In the genomic region with DNA sequence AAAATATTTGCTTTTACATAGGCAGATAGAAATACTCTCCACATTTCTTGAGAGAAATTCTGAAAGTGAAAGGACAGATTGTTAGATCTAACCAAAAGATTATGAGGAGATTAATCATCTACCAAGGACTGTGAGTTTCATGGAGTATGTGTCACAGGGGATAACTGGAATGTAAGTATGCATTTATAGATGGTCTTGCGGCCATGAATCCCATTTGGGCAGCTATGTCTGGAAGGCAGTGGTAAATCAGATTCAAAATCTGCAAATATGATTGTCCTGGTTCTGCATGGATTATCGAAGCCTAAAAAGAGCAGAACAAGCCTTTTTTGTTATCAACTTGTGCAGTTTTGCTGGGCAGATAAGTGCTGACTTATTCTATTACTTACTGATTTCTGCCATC, we compare ENCODE assay signal across 13 cellular contexts.
A peak's percentile ranks its signal among the peaks of the same experiment; 100 is the strongest.
DNase-seq lines count a peak whose midpoint lies in the region; ATAC-seq, FAIRE-seq and TF ChIP-seq lines count a peak whose summit lies in the region.
"Had no signal": no experiment of that assay in that cellular context is flagged by ENCODE, and none has a peak within 500 bp of the region (broad histone marks: within the 10 kb centered on the region; RNA-seq: fewer than 3 reads in every experiment).

No MANE protein-coding gene starts in this region.

- H3K9me3 Mint-ChIP-seq in stimulated activated memory B cell treated with anti-CD40 and anti-IgM and Interleukin-4, amounts not matched to agents 10 μg/mL and 1 μg/mL and 100 μg/mL, for 72 hours = no peaks in the 10 kb centered on the region
- H3K9me3 Mint-ChIP-seq: activated T-cell treated with anti-CD3 and anti-CD28 coated beads, Interleukin-2, amount 50 U/mL, for 72 hours had no signal

- H3K4me3 ChIP-seq in fibroblast of mammary gland (ENCODE audit: control insufficient read depth, low read depth, low read length) (no peak overlapping the region), retinal pigment epithelial cell (ENCODE audit: low read length) (no peak overlapping the region), dorsolateral prefrontal cortex (no peak overlapping the region)
- H3K4me3 ChIP-seq: ascending aorta had no signal

- peak; percentile 98 for FAIRE-seq in RCC 7860 (lab: Jason Lieb, UNC)

- no peaks in the 10 kb centered on the region for H3K27me3 ChIP-seq in dorsolateral prefrontal cortex
- H3K27me3 ChIP-seq: ascending aorta had no signal

- no peak overlapping the region for H3K27ac ChIP-seq in dorsolateral prefrontal cortex
- H3K27ac ChIP-seq: ascending aorta had no signal

- TF ChIP-seq CTCF in fibroblast of mammary gland (conservative IDR thresholded peaks at IDR 0.05; ENCODE audit: control insufficient read depth, insufficient read depth, low read depth, low read length) (no peak), retinal pigment epithelial cell (conservative IDR thresholded peaks at IDR 0.05; ENCODE audit: low read depth, low read length) (no peak), dorsolateral prefrontal cortex (IDR thresholded peaks at IDR 0.05 in 54 of 56, conservative IDR thresholded peaks at IDR 0.05 in 2 of 56; ENCODE audit: low read depth in 1 of 56, partially characterized antibody in 56 of 56) (no peak)

- no peak for ATAC-seq in stimulated activated memory B cell treated with anti-CD40 and anti-IgM and Interleukin-4, amounts not matched to agents 10 μg/mL and 1 μg/mL and 100 μg/mL, for 72 hours
- ATAC-seq in GM21786 (IDR thresholded peaks at IDR 0.05; ENCODE audit: unreplicated experiment) = no peak
- ATAC-seq: activated T-cell treated with anti-CD3 and anti-CD28 coated beads, Interleukin-2, amount 50 U/mL, for 72 hours had no signal

- no peaks in the 10 kb centered on the region for H3K27me3 Mint-ChIP-seq in stimulated activated memory B cell treated with anti-CD40 and anti-IgM and Interleukin-4, amounts not matched to agents 10 μg/mL and 1 μg/mL and 100 μg/mL, for 72 hours

- no peaks in the 10 kb centered on the region for H3K36me3 Mint-ChIP-seq in stimulated activated memory B cell treated with anti-CD40 and anti-IgM and Interleukin-4, amounts not matched to agents 10 μg/mL and 1 μg/mL and 100 μg/mL, for 72 hours
- H3K36me3 Mint-ChIP-seq: CD4-positive, alpha-beta memory T cell had no signal

- H3K27ac Mint-ChIP-seq in stimulated activated memory B cell treated with anti-CD40 and anti-IgM and Interleukin-4, amounts not matched to agents 10 μg/mL and 1 μg/mL and 100 μg/mL, for 72 hours = no peak overlapping the region
- H3K27ac Mint-ChIP-seq: activated T-cell treated with anti-CD3 and anti-CD28 coated beads, Interleukin-2, amount 50 U/mL, for 72 hours; CD4-positive, alpha-beta memory T cell had no signal

- intact Hi-C loops in dorsolateral prefrontal cortex (cut with DNase I) = no loop called here

- H3K4me3 Mint-ChIP-seq in stimulated activated memory B cell treated with anti-CD40 and anti-IgM and Interleukin-4, amounts not matched to agents 10 μg/mL and 1 μg/mL and 100 μg/mL, for 72 hours = no peak overlapping the region
- H3K4me3 Mint-ChIP-seq: activated T-cell treated with anti-CD3 and anti-CD28 coated beads, Interleukin-2, amount 50 U/mL, for 72 hours; CD4-positive, alpha-beta memory T cell had no signal

- DNase-seq in GM03348 (ENCODE audit: low spot score) (peak; percentile 72), RCC 7860 (ENCODE audit: low spot score) (peak; percentile 90), fibroblast of mammary gland (ENCODE audit: low read depth) (peak; percentile 68), retinal pigment epithelial cell (ENCODE audit: low read depth) (peak; percentile 64), SIG-M5 (lab: John Stamatoyannopoulos, UW) (no peak), dorsolateral prefrontal cortex (no peak)
- DNase-seq: activated CD4-positive, alpha-beta T cell treated with anti-CD3 and anti-CD28 coated beads for 1 hour; activated T-cell treated with anti-CD3 and anti-CD28 coated beads, Interleukin-2, amount 50 U/mL, for 72 hours; CD4-positive, alpha-beta memory T cell; retina had no signal

- H3K4me1 Mint-ChIP-seq in stimulated activated memory B cell treated with anti-CD40 and anti-IgM and Interleukin-4, amounts not matched to agents 10 μg/mL and 1 μg/mL and 100 μg/mL, for 72 hours = no peaks in the 10 kb centered on the region
- H3K4me1 Mint-ChIP-seq: CD4-positive, alpha-beta memory T cell had no signal

Comparison
In these comparisons a context has a peak if more than half of its experiments do, and no peak if none do; other contexts are left out.
1. DNase-seq: peak in GM03348 (single experiment), RCC 7860 (single experiment), fibroblast of mammary gland (single experiment) and retinal pigment epithelial cell (single experiment); none in SIG-M5 (single experiment) and dorsolateral prefrontal cortex (0 of 10).